1 cellular context compared by ENCODE assay signal in the genomic region with DNA sequence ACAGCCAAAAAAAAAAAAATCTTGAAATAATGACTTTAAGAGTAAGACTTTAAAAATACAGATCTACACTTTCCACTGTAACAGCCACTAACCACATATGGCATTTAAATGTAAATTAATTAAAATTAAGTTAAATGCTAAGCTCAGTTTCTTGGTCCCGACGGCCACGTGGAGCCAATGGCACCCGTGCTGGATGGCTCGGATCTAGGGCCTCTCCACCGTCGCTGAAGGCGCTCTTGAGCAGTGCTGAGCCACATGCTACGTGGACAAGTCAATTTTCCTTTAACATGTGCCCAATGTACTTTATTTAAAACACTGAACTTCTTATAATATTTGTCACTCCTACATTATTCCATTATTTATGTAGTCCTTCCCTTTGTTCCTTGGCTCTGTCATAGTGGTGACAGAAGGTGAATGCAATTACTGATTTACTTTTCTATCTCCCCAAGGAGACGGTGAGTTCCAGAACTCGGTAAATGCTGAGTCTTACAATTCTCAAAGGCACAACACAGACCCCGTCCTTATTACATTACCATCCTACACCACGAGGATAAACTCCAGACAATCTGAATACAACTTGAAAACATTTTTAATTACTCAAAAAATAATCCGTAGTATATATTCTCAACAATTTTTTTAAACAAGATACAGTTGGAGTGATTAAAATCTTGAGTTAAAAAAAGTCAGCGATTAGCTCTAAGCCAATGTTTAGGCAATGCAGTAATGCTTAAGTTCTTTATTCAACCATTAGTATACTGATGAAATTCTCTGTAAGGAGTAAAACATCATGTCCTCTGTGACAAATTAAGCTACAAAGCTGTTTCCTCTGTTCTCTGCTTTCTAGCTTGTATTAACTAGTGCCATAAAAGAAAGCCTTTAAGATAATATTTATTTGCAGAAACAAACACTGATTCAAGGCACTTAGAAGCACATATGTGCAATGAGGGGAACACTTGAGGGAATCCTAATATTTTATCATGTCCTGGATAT.
TF ChIP-seq lines count a peak whose summit lies in the region.

No MANE protein-coding gene starts in this region.

TF ChIP-seq in GM23338, 12 proteins besides CTCF, POLR2A, EP300 and RAD21 (continued from another document):
- TF ChIP-seq ZNF462 (CRISPR knock-in tag; IDR thresholded peaks at IDR 0.05) (no peak), ZNF114 (CRISPR knock-in tag; IDR thresholded peaks at IDR 0.05) (no peak), POLR2AphosphoS5 (IDR thresholded peaks at IDR 0.05; ENCODE audit: low read depth) (no peak), EZH2phosphoT487 (IDR thresholded peaks at IDR 0.05; ENCODE audit: unreplicated experiment) (no peak), STAT1 (IDR thresholded peaks at IDR 0.05; ENCODE audit: unreplicated experiment) (no peak), ETS1 (IDR thresholded peaks at IDR 0.05) (no peak), JUNB (IDR thresholded peaks at IDR 0.05; ENCODE audit: unreplicated experiment) (no peak), ZNF331 (CRISPR knock-in tag; IDR thresholded peaks at IDR 0.05; ENCODE audit: low read depth) (no peak), NANOG (IDR thresholded peaks at IDR 0.05; ENCODE audit: borderline replicate concordance) (no peak), CREB1 (CRISPR knock-in tag; IDR thresholded peaks at IDR 0.05; ENCODE audit: low read depth) (no peak)
TF ChIP-seq in GM23338: peak in this region for 0.
